8 cellular contexts compared by ENCODE assay signal in the genomic region with DNA sequence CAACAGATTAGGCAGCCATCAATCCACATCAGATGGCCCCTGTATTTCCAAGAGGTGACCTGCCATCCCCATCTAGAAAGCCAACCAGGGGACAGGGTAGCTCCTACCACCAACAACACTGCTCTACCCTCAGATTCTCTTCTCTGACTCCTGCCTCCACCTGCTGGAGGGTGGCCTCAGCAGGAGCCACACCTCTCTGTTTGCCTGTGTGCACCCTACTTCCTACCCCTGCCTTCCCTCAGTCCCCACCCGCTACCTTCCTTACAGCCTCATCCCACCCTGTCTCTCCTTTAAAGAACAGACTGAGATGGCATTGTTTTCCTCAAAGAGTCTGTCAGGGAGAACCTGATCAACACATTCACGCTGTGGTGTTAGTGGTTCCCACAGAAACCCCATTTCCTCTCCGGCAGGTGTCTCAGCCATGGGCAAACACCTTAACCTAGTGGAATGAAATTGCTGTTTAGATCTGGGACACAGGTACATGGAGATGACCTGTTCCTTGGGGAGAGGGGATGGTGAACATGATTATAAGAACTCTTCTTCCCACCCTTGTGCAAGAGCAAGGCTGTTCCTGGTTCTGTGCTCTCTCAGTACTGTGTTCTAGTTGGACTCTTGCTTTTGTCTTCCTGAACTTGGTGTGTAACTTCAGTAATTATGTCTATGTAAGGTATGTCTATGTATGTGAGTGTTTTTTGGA. TPM values are rescaled to one million over a fixed set of nuclear protein-coding genes. Genes with fewer than 3 reads are reported as not detected.
DNase-seq lines count a peak whose midpoint lies in the region; ATAC-seq, FAIRE-seq and TF ChIP-seq lines count a peak whose summit lies in the region.

No MANE protein-coding gene starts in this region.

- FAIRE-seq in pancreas (lab: Jason Lieb, UNC): no peak

- no peaks in the 10 kb centered on the region for H3K27me3 ChIP-seq in pancreas

- H3K9me3 ChIP-seq in pancreas: no peaks in the 10 kb centered on the region

- H3K27ac ChIP-seq in pancreas: peak overlapping the region in 3 of 4 donors; percentile 35 to 91 (median 87)

- intact Hi-C loops in pancreas (cut with DNase I): loop anchor here in 1 of 3 donors (10.0 kb wide), 1 partner anchor 47 kb away; the partner anchor contains the start of gene PYGB

- peak overlapping the region; percentile 82 for H3K27ac Mint-ChIP-seq in central memory CD8-positive, alpha-beta T cell (ENCODE audit: low read depth)

- H3K27me3 Mint-ChIP-seq in central memory CD8-positive, alpha-beta T cell: no peaks in the 10 kb centered on the region

- peak; percentile 26 for ATAC-seq in central memory CD8-positive, alpha-beta T cell (replicated peaks; ENCODE audit: extremely low read depth, poor library complexity, severe bottlenecking)
- peak in 2 of 4 donors; percentile 8 to 10 for ATAC-seq in pancreas

- H3K36me3 Mint-ChIP-seq in central memory CD8-positive, alpha-beta T cell (ENCODE audit: insufficient read depth): peaks cover 11% of the 10 kb centered on the region

- peak overlapping the region; percentile 73 for H3K4me3 Mint-ChIP-seq in central memory CD8-positive, alpha-beta T cell

- H3K4me3 ChIP-seq in pancreas: peak overlapping the region in 3 of 4 donors; percentile 75 to 99 (median 95)

- peaks cover 45% of the 10 kb centered on the region for H3K4me1 Mint-ChIP-seq in central memory CD8-positive, alpha-beta T cell

- WGBS in pancreas, 2 donors: 71 to 80% methylated on average over 3 of the region's 3 CpGs

- no peaks in the 10 kb centered on the region for H3K36me3 ChIP-seq in pancreas

- peak; percentile 1 for DNase-seq in NCI-H1436 (lab: John Stamatoyannopoulos, UW)
- no peak for DNase-seq in NCI-H1436 treated with DMSO at 0.1 percent for 48 hours (lab: John Stamatoyannopoulos, UW)
- DNase-seq in NCI-H1105 (lab: John Stamatoyannopoulos, UW): peak; percentile 0
- DNase-seq in central memory CD8-positive, alpha-beta T cell (ENCODE audit: low spot score in 2 of 2): no peak
- DNase-seq in pancreas: peak in 1 of 6 donors; percentile 11
- no peak for DNase-seq in kidney glomerular epithelial cell (lab: John Stamatoyannopoulos, UW)
- DNase-seq in NCI-H1092 (lab: John Stamatoyannopoulos, UW): no peak
- DNase-seq in NCI-H1048 (lab: John Stamatoyannopoulos, UW): no peak

- H3K4me1 ChIP-seq in pancreas: peaks cover 8 to 10% (median 9%) of the 10 kb centered on the region in 3 donors

- no peak for TF ChIP-seq CTCF in pancreas (IDR thresholded peaks at IDR 0.05)

- no peaks in the 10 kb centered on the region for H3K9me3 Mint-ChIP-seq in central memory CD8-positive, alpha-beta T cell

RNA-seq across cellular contexts. Expression of gene ENTPD6, which starts 1.8 kb away (rescaled TPM):
- total RNA-seq in pancreas: 10 to 100 TPM; 31.4 to 63.0 (median 41.6) TPM
- 10 to 100 TPM; 99.0 to 99.3 TPM for polyA plus RNA-seq in pancreas

RNA-seq across cellular contexts. Expression of gene PYGB, which starts 50.6 kb away (rescaled TPM):
- total RNA-seq in pancreas: 10 to 100 TPM; 17.4 to 25.0 (median 23.7) TPM
- polyA plus RNA-seq in pancreas: 10 to 100 TPM; 37.2 TPM

Comparison
In these comparisons a context has a peak if more than half of its experiments do, and no peak if none do; other contexts are left out.
1. DNase-seq: peak in NCI-H1436 (single experiment) and NCI-H1105 (single experiment); none in NCI-H1436 treated with DMSO at 0.1 percent for 48 hours (single experiment), central memory CD8-positive, alpha-beta T cell (0 of 2), kidney glomerular epithelial cell (single experiment), NCI-H1092 (single experiment) and NCI-H1048 (single experiment).